Comparison of ENCODE assay signal across 8 cellular contexts in genomic region chr20:1437222-1437904, GRCh38. TPM values are rescaled to one million over a fixed set of nuclear protein-coding genes. Genes with fewer than 3 reads are reported as not detected.
DNase-seq lines count a peak whose midpoint lies in the region; ATAC-seq, FAIRE-seq and TF ChIP-seq lines count a peak whose summit lies in the region.

No MANE protein-coding gene starts in this region.

- peaks cover 20% of the 10 kb centered on the region for H3K36me3 Mint-ChIP-seq in activated T-cell treated with anti-CD3 and anti-CD28 coated beads, Interleukin-2, amount 50 U/mL, for 4 hours (ENCODE audit: insufficient read depth)
- H3K36me3 Mint-ChIP-seq in nephron progenitor cell (ENCODE audit: low read depth): peaks cover 30% of the 10 kb centered on the region

- no peaks in the 10 kb centered on the region for H3K9me3 Mint-ChIP-seq in activated T-cell treated with anti-CD3 and anti-CD28 coated beads, Interleukin-2, amount 50 U/mL, for 4 hours
- H3K9me3 Mint-ChIP-seq in nephron progenitor cell: peaks cover 17% of the 10 kb centered on the region

- peak; percentile 77 for TF ChIP-seq CTCF in nephron progenitor cell (IDR thresholded peaks at IDR 0.05)

- no peaks in the 10 kb centered on the region for H3K27me3 Mint-ChIP-seq in activated T-cell treated with anti-CD3 and anti-CD28 coated beads, Interleukin-2, amount 50 U/mL, for 4 hours (ENCODE audit: low read depth)
- H3K27me3 Mint-ChIP-seq in nephron progenitor cell (ENCODE audit: low read depth, poor library complexity): no peaks in the 10 kb centered on the region

- FAIRE-seq in RCC 7860 (lab: Jason Lieb, UNC): no peak

- DNase-seq in Daoy (ENCODE audit: low read depth): peak; percentile 79
- peak; percentile 75 for DNase-seq in KBM-7
- DNase-seq in RCC 7860 (ENCODE audit: low spot score): peak; percentile 46
- DNase-seq in activated T-cell treated with anti-CD3 and anti-CD28 coated beads, Interleukin-2, amount 50 U/mL, for 4 hours: peak; percentile 76
- DNase-seq in fibroblast of gingiva (ENCODE audit: low read depth): peak; percentile 75
- DNase-seq in nephron progenitor cell: peak; percentile 78
- peak; percentile 79 for DNase-seq in stimulated activated naive CD8-positive, alpha-beta T cell treated with anti-CD3 and anti-CD28 coated beads, Interleukin-15, Interleukin-2, amounts not matched to agents 100 U/mL and 50 U/mL, for 24 hours

- no peak overlapping the region for H3K27ac Mint-ChIP-seq in nephron progenitor cell

- in situ Hi-C loops in KBM-7 (cut with MboI; ENCODE audit: low pct_unique_long_range_greater_than_20kb, low sequenced_read_pairs): no loop called here

- H3K4me3 Mint-ChIP-seq in activated T-cell treated with anti-CD3 and anti-CD28 coated beads, Interleukin-2, amount 50 U/mL, for 4 hours: no peak overlapping the region
- H3K4me3 Mint-ChIP-seq in nephron progenitor cell: no peak overlapping the region

- ATAC-seq in activated T-cell treated with anti-CD3 and anti-CD28 coated beads, Interleukin-2, amount 50 U/mL, for 4 hours: peak; percentile 46 to 50
- ATAC-seq in stimulated activated naive CD8-positive, alpha-beta T cell treated with anti-CD3 and anti-CD28 coated beads, Interleukin-15, Interleukin-2, amounts not matched to agents 100 U/mL and 50 U/mL, for 24 hours: peak; percentile 47
- ATAC-seq in HG02642 (IDR thresholded peaks at IDR 0.05; ENCODE audit: poor library complexity, unreplicated experiment): no peak

- H3K4me1 Mint-ChIP-seq in activated T-cell treated with anti-CD3 and anti-CD28 coated beads, Interleukin-2, amount 50 U/mL, for 4 hours (ENCODE audit: low read depth): peaks cover 38% of the 10 kb centered on the region
- H3K4me1 Mint-ChIP-seq in nephron progenitor cell: no peaks in the 10 kb centered on the region

RNA-seq across cellular contexts. Expression of gene NSFL1C, which starts 29.3 kb away (rescaled TPM):
- 45.9 and 54.2 TPM in 2 replicates for total RNA-seq in Daoy (2014; rRNA removed; shearing (Covaris generic))
- total RNA-seq in activated T-cell treated with anti-CD3 and anti-CD28 coated beads, Interleukin-2, amount 50 U/mL, for 4 hours: 100 to 1,000 TPM; 193 to 218 (median 208) TPM

RNA-seq across cellular contexts. Expression of gene FKBP1A, which starts 44.5 kb away (rescaled TPM):
- 72.4 and 77.9 TPM in 2 replicates for total RNA-seq in Daoy (2014; rRNA removed; shearing (Covaris generic))
- 100 to 1,000 TPM; 253 to 300 (median 258) TPM for total RNA-seq in activated T-cell treated with anti-CD3 and anti-CD28 coated beads, Interleukin-2, amount 50 U/mL, for 4 hours

RNA-seq across cellular contexts. Expression of gene SIRPB2, which starts 53.9 kb away (rescaled TPM):
- not detected in 2 replicates for total RNA-seq in Daoy (2014; rRNA removed; shearing (Covaris generic))
- total RNA-seq in activated T-cell treated with anti-CD3 and anti-CD28 coated beads, Interleukin-2, amount 50 U/mL, for 4 hours: not detected
